Comparison of ENCODE assay signal across 8 cellular contexts in the genomic region with DNA sequence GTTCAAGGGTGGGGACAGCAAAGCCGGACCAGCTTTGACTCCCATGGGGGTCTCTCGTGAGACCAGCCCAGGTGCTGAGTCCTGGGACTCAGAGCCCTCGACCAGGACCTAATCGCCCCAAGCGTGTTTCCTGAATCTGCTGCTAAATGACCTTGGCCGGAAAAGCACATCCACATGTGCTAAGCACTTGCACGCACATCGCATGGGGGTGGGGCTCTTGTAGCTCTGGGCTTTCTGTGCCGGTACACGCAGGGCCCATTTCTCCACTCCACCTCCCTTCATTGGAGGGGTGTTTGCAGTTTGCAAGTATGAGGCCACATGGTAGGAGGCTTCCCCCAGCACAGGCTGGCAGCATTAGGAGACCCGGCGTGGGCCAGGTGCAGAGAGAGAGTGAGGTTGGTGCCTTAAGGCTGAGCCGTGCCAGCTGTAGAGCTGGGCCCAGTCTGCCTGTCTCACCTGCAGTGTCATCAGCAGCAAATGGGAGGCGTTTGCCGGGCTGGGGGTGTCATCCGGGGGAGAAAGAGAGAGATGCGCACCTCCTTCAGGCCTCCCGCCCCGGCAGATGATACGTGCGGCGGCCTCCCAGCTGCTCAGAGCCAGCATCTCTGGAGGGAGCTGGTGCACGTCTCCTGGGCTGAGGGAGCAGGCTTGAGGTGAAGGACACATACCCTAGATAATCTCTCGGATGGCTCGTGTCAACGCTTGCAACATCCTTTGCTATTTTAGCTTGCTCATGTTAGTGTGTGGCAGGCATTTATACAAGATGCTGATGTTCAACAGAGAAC. TPM values are rescaled to one million over a fixed set of nuclear protein-coding genes. Genes with fewer than 3 reads are reported as not detected.
DNase-seq lines count a peak whose midpoint lies in the region; ATAC-seq, FAIRE-seq and TF ChIP-seq lines count a peak whose summit lies in the region.

No MANE protein-coding gene starts in this region.

- H4K20me1 ChIP-seq in endothelial cell of umbilical vein (replicated peaks; ENCODE audit: control insufficient read depth, extremely low read depth, insufficient read depth, low read length) = no peaks in the 10 kb centered on the region

- BruUV-seq in endothelial cell of umbilical vein (replicated peaks; lab: Mats Ljungman, UMichigan) = no TSS peak

- intact Hi-C loops in CD8-positive, alpha-beta T cell (cut with DNase I, micrococcal nuclease) = loop anchor here (1.0 to 10.0 kb wide), 5 partner anchors 13 to 1643 kb away; a partner anchor contains a TSS
- intact Hi-C loops in endothelial cell of umbilical vein (cut with micrococcal nuclease) = loop anchor here (1.0 kb wide), 1 partner anchor 26 kb away; no protein-coding TSS in a partner anchor

- no peak overlapping the region for H3K4me2 ChIP-seq in endothelial cell of umbilical vein (ENCODE audit: insufficient read depth, low read length)

- H3K4me3 Mint-ChIP-seq in CD8-positive, alpha-beta T cell = peak overlapping the region; percentile 89
- H3K4me3 Mint-ChIP-seq in endodermal cell = no peak overlapping the region

- peaks cover 63% of the 10 kb centered on the region for H3K4me1 ChIP-seq in CD8-positive, alpha-beta T cell (ENCODE audit: insufficient read depth, low read length)
- H3K4me1 ChIP-seq in endothelial cell of umbilical vein (ENCODE audit: control insufficient read depth, extremely low read depth, insufficient read depth, low read length) (peaks cover 15% of the 10 kb centered on the region), endodermal cell (ENCODE audit: control insufficient read depth, insufficient read depth, low read length) (no peaks in the 10 kb centered on the region)

- H3K27me3 Mint-ChIP-seq in CD8-positive, alpha-beta T cell (ENCODE audit: low read depth) = no peaks in the 10 kb centered on the region
- H3K27me3 Mint-ChIP-seq in endodermal cell (ENCODE audit: insufficient read depth) = no peaks in the 10 kb centered on the region

- peak; percentile 69 for ATAC-seq in CD8-positive, alpha-beta T cell
- peak; percentile 48 for ATAC-seq in HG02870 (IDR thresholded peaks at IDR 0.05; ENCODE audit: unreplicated experiment)

- no peak for TF ChIP-seq CTCF in CD8-positive, alpha-beta T cell (IDR thresholded peaks at IDR 0.05)
- TF ChIP-seq CTCF in endothelial cell of umbilical vein (IDR thresholded peaks at IDR 0.05; ENCODE audit: extremely low read depth in 1 of 2, insufficient read depth in 1 of 2, low read depth in 1 of 2, low read length in 2 of 2) = no peak
- no peak for TF ChIP-seq CTCF in endodermal cell (conservative IDR thresholded peaks at IDR 0.05)

- no peaks in the 10 kb centered on the region for H3K9me1 ChIP-seq in endothelial cell of umbilical vein (replicated peaks; ENCODE audit: control insufficient read depth, extremely low read depth, insufficient read depth, low read length)

- dilution Hi-C loops in endothelial cell of umbilical vein (cut with MboI; ENCODE audit: extremely low pct_ligation_motif_present, low sequenced_read_pairs) = no loop called here

- 92% methylated on average over 23 of the region's 26 CpGs; no CpG with 5 or more reads in 1 of the 2 experiments for WGBS in endodermal cell (ENCODE audit: insufficient coverage in 1 of 2, insufficient read length in 1 of 2), 2 experiments

- H3K9me3 Mint-ChIP-seq in CD8-positive, alpha-beta T cell = no peaks in the 10 kb centered on the region
- H3K9me3 Mint-ChIP-seq in endodermal cell = peaks cover 54% of the 10 kb centered on the region

- H3K27ac ChIP-seq in CD8-positive, alpha-beta T cell (ENCODE audit: low read depth, low read length) = peak overlapping the region; percentile 77
- H3K27ac ChIP-seq in endothelial cell of umbilical vein (ENCODE audit: insufficient read depth, low read depth, low read length) = peak overlapping the region; percentile 43
- no peak overlapping the region for H3K27ac ChIP-seq in endodermal cell (ENCODE audit: low read depth, low read length)

- no peaks in the 10 kb centered on the region for H3K27me3 ChIP-seq in CD8-positive, alpha-beta T cell (ENCODE audit: insufficient read depth, low read length)
- H3K27me3 ChIP-seq in endothelial cell of umbilical vein (ENCODE audit: control insufficient read depth in 2 of 2, insufficient read depth in 2 of 2, low read length in 2 of 2) (no peaks in the 10 kb centered on the region), endodermal cell (ENCODE audit: control insufficient read depth, insufficient read depth, low read length, poor library complexity, severe bottlenecking) (no peaks in the 10 kb centered on the region)

- no peak for TF ChIP-seq POLR2A in endothelial cell of umbilical vein (IDR thresholded peaks at IDR 0.05; ENCODE audit: low read depth, low read length)

- H3K36me3 Mint-ChIP-seq in CD8-positive, alpha-beta T cell = peaks cover 11% of the 10 kb centered on the region
- H3K36me3 Mint-ChIP-seq in endodermal cell (ENCODE audit: low read depth) = peaks cover 27% of the 10 kb centered on the region

- no peak overlapping the region for H2AFZ ChIP-seq in endothelial cell of umbilical vein (ENCODE audit: low read depth, low read length)

- POLR2A ChIA-PET in CD8-positive, alpha-beta T cell (lab: Charles Lee) = interaction anchor here (0.9 to 2.7 kb wide), 13 partner anchors 8 to 100 kb away, joined by 3 to 34 read pairs (median 4); no protein-coding TSS in a partner anchor
- POLR2A ChIA-PET in endothelial cell of umbilical vein (lab: Charles Lee) = no interaction called here

- H3K4me1 Mint-ChIP-seq in CD8-positive, alpha-beta T cell (ENCODE audit: low read depth) = peaks cover 71% of the 10 kb centered on the region
- no peaks in the 10 kb centered on the region for H3K4me1 Mint-ChIP-seq in endodermal cell

- CTCF ChIA-PET in CD8-positive, alpha-beta T cell (lab: Charles Lee) = interaction anchor here (1.0 to 4.3 kb wide), 13 partner anchors 8 to 116 kb away, joined by 3 to 32 read pairs (median 6); no protein-coding TSS in a partner anchor
- CTCF ChIA-PET in endothelial cell of umbilical vein (lab: Charles Lee) = interaction anchor here (0.7 to 2.4 kb wide), 3 partner anchors 8 to 229 kb away, joined by 3 to 19 read pairs (median 4); no protein-coding TSS in a partner anchor

- FAIRE-seq in endothelial cell of umbilical vein (lab: Jason Lieb, UNC) = peak; percentile 85

- H3K27ac Mint-ChIP-seq in CD8-positive, alpha-beta T cell = peak overlapping the region; percentile 100
- no peak overlapping the region for H3K27ac Mint-ChIP-seq in endodermal cell

- H3K9me3 ChIP-seq in CD8-positive, alpha-beta T cell (ENCODE audit: low read length) = no peaks in the 10 kb centered on the region
- H3K9me3 ChIP-seq in endothelial cell of umbilical vein (replicated peaks; ENCODE audit: control insufficient read depth, insufficient read depth, low read length) = no peaks in the 10 kb centered on the region
- H3K9me3 ChIP-seq in endodermal cell (ENCODE audit: control insufficient read depth, low read length) = no peaks in the 10 kb centered on the region

- no peaks in the 10 kb centered on the region for H3K36me3 ChIP-seq in CD8-positive, alpha-beta T cell (ENCODE audit: insufficient read depth, low read length)
- H3K36me3 ChIP-seq in endothelial cell of umbilical vein (ENCODE audit: control insufficient read depth in 2 of 2, extremely low read depth in 1 of 2, insufficient read depth in 2 of 2, low read length in 2 of 2) (peaks cover 0 to 4% of the 10 kb centered on the region in 2 experiments), endodermal cell (ENCODE audit: control insufficient read depth, insufficient read depth, low read length) (peaks cover 2% of the 10 kb centered on the region)

- DNase-seq in CD8-positive, alpha-beta T cell = peak; percentile 27 to 84 (median 59)
- peak; percentile 63 for DNase-seq in activated CD4-positive, alpha-beta T cell treated with anti-CD3 and anti-CD28 coated beads for 48 hours
- DNase-seq in endothelial cell of umbilical vein (ENCODE audit: low read depth, low spot score) (peak; percentile 17), NCI-H2227 treated with DMSO at 0.1 percent for 48 hours (lab: John Stamatoyannopoulos, UW) (no peak), LoVo (ENCODE audit: low spot score) (no peak), endodermal cell (no peak)
- DNase-seq in stimulated activated CD4-positive, alpha-beta T cell treated with anti-CD3 and anti-CD28 coated beads, Interleukin-4, amount 100 ng/mL, for 24 hours = peak; percentile 56

- H3K4me3 ChIP-seq in CD8-positive, alpha-beta T cell (ENCODE audit: low read depth, low read length) = peak overlapping the region; percentile 44
- H3K4me3 ChIP-seq in endothelial cell of umbilical vein (replicated peaks in 1 of 3; ENCODE audit: insufficient read depth in 1 of 3, low read depth in 1 of 3, low read length in 3 of 3) = no peak overlapping the region
- no peak overlapping the region for H3K4me3 ChIP-seq in endodermal cell (ENCODE audit: low read length)

- peaks cover 1% of the 10 kb centered on the region for H3K79me2 ChIP-seq in endothelial cell of umbilical vein (ENCODE audit: control insufficient read depth, insufficient read depth, low read length)

- H3K9ac ChIP-seq in endothelial cell of umbilical vein (replicated peaks; ENCODE audit: extremely low read depth, insufficient read depth, low read length) (no peak overlapping the region), endodermal cell (ENCODE audit: extremely low read depth, low read length, poor library complexity, severe bottlenecking) (no peak overlapping the region)

TF ChIP-seq in endothelial cell of umbilical vein, 7 proteins besides CTCF, POLR2A, EP300 and RAD21 (continues in another document):
- no peak for TF ChIP-seq EZH2 (IDR thresholded peaks at IDR 0.05; ENCODE audit: borderline replicate concordance, low read depth, low read length, severe bottlenecking)
- no peak for TF ChIP-seq GATA2 (IDR thresholded peaks at IDR 0.05; ENCODE audit: insufficient read depth, insufficient read length, low read depth, low read length)
- TF ChIP-seq, protein P1, sequence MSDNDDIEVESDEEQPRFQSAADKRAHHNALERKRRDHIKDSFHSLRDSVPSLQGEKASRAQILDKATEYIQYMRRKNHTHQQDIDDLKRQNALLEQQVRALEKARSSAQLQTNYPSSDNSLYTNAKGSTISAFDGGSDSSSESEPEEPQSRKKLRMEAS (IDR thresholded peaks at IDR 0.05; ENCODE audit: insufficient read depth, insufficient read length) = no peak
- TF ChIP-seq FOS (IDR thresholded peaks at IDR 0.05; ENCODE audit: borderline replicate concordance, insufficient read depth, low read length) = no peak

RNA-seq across cellular contexts. Expression of a gene that starts 45.2 kb away (rescaled TPM):
- total RNA-seq in CD8-positive, alpha-beta T cell = under 1 TPM in 1 of 2 experiments, not detected in 1; 0.08 TPM
- total RNA-seq in endothelial cell of umbilical vein (17.0 and 19.8 TPM in 2 replicates), endodermal cell (1 to 10 TPM; 3.7 to 4.4 TPM)
- 7.2 and 7.6 TPM in 2 replicates for polyA plus RNA-seq in endothelial cell of umbilical vein
- polyA plus RNA-seq in endothelial cell of umbilical vein (2011; cell fraction: cytosol; rRNA removed) = 8.2 and 10.7 TPM in 2 replicates
- 9.7 and 13.5 TPM in 2 replicates for polyA plus RNA-seq in endothelial cell of umbilical vein (2011; cell fraction: nucleus; rRNA removed)
- polyA plus RNA-seq in endothelial cell of umbilical vein (2012) = 9.4 and 10.3 TPM in 2 replicates
- 26.1 and 30.0 TPM in 2 replicates for polyA minus RNA-seq in endothelial cell of umbilical vein
- 0.41 TPM for polyA minus RNA-seq in endothelial cell of umbilical vein (2011; cell fraction: cytosol; rRNA and poly(A)+ RNA removed)
- polyA minus RNA-seq in endothelial cell of umbilical vein (2011; cell fraction: nucleus; rRNA and poly(A)+ RNA removed) = 8.1 and 11.1 TPM in 2 replicates
- polyA plus RNA-seq in endodermal cell (2013, experiment 1 of 2) = 6.9 TPM
- polyA plus RNA-seq in endodermal cell (2013, experiment 2 of 2) = 7.7 TPM

Comparison
In these comparisons a context has a peak if more than half of its experiments do, and no peak if none do; other contexts are left out.
1. DNase-seq: peak in CD8-positive, alpha-beta T cell (7 of 7), activated CD4-positive, alpha-beta T cell treated with anti-CD3 and anti-CD28 coated beads for 48 hours (single experiment), endothelial cell of umbilical vein (single experiment) and stimulated activated CD4-positive, alpha-beta T cell treated with anti-CD3 and anti-CD28 coated beads, Interleukin-4, amount 100 ng/mL, for 24 hours (single experiment); none in NCI-H2227 treated with DMSO at 0.1 percent for 48 hours (single experiment), LoVo (single experiment) and endodermal cell (single experiment).
2. RNA of a gene that starts 45.2 kb away (total RNA-seq): 17.0 to 19.8 TPM in endothelial cell of umbilical vein and 3.7 to 4.4 TPM in endodermal cell; 0.08 TPM in CD8-positive, alpha-beta T cell; every median in the first group is over 4 times any median in the second.